In the genomic region with DNA sequence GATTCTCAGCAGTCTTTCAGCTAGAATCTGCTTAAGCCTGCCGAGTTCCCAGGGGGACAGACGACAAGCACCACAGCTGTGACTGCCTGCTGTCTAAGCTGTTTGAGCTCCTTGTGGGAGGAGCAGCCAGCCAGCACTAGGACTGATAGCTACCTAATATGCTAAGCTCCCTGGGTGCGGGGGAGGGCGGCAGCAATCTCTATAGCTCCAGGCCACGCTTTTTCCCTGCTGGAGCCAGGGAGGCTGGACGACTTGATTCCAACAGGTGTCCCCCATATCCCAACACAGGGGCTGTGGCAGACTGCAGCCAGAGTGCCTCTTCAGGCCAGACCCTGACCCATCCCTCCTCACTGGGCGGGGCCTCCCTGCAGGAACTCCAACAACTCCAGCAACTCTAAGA, we compare ENCODE assay signal across 12 cellular contexts.
A peak's percentile ranks its signal among the peaks of the same experiment; 100 is the strongest.
DNase-seq lines count a peak whose midpoint lies in the region; TF ChIP-seq lines count a peak whose summit lies in the region.
"Had no signal": no experiment of that assay in that cellular context is flagged by ENCODE, and none has a peak within 500 bp of the region (broad histone marks: within the 10 kb centered on the region; RNA-seq: fewer than 3 reads in every experiment).

No MANE protein-coding gene starts in this region.

- intact Hi-C loops in stomach (cut with DNase I; ENCODE audit: low total_unique reads): no loop called here

- no peaks in the 10 kb centered on the region for H3K36me3 ChIP-seq in stomach

- POLR2A ChIA-PET in GM10248 (lab: Yijun Ruan, JAX): no interaction called here

- TF ChIP-seq CTCF in stomach (IDR thresholded peaks at IDR 0.05) (no peak), GM10248 (IDR thresholded peaks at IDR 0.05; ENCODE audit: control extremely low read depth, extremely low read depth, low read depth, missing control alignments) (no peak)

- no peak for TF ChIP-seq EP300 in stomach (IDR thresholded peaks at IDR 0.05)

- no peak overlapping the region for H3K4me3 ChIP-seq in stomach

- WGBS in stomach, 5 donors: 20 to 33% (median 25%) methylated on average over 6 to 7 of the region's 7 CpGs

- CTCF ChIA-PET in GM10248 (lab: Yijun Ruan, JAX): no interaction called here

- H3K9me3 ChIP-seq in stomach: no peaks in the 10 kb centered on the region

- TF ChIP-seq POLR2A in stomach (IDR thresholded peaks at IDR 0.05): no peak

- DNase-seq in NCI-H345 (lab: John Stamatoyannopoulos, UW): peak; percentile 13
- DNase-seq in NCI-H345 treated with DMSO at 0.1 percent for 48 hours (lab: John Stamatoyannopoulos, UW; ENCODE audit: unreplicated experiment): no peak
- peak; percentile 91 for DNase-seq in NCI-H82 treated with DMSO at 0.1 percent for 48 hours (lab: John Stamatoyannopoulos, UW; ENCODE audit: unreplicated experiment)
- peak; percentile 33 for DNase-seq in iPS-NIHi7 (ENCODE audit: extremely low spot score)
- DNase-seq in stomach: peak; percentile 26
- no peak for DNase-seq in GM10248 (ENCODE audit: extremely low spot score)
- no peak for DNase-seq in SKM-1 (lab: John Stamatoyannopoulos, UW; ENCODE audit: unreplicated experiment)
- DNase-seq in cerebellar nuclear complex (lab: John Stamatoyannopoulos, UW): no peak
- DNase-seq: activated B cell treated with CpG ODN at 0.5 μM for 24 hours; activated CD8-positive, alpha-beta memory T cell treated with anti-CD3 and anti-CD28 coated beads, Interleukin-2, amount 50 U/mL, for 48 hours; caudate nucleus; NCI-H1105 had no signal

- no peaks in the 10 kb centered on the region for H3K27me3 ChIP-seq in stomach

- no peak overlapping the region for H3K27ac ChIP-seq in stomach

- no peaks in the 10 kb centered on the region for H3K4me1 ChIP-seq in stomach

Comparison
In these comparisons a context has a peak if more than half of its experiments do, and no peak if none do; other contexts are left out.
1. DNase-seq: peak in NCI-H345 (single experiment), NCI-H82 treated with DMSO at 0.1 percent for 48 hours (single experiment), iPS-NIHi7 (single experiment) and stomach (single experiment); none in NCI-H345 treated with DMSO at 0.1 percent for 48 hours (single experiment), GM10248 (single experiment), SKM-1 (single experiment) and cerebellar nuclear complex (0 of 2).